6 cellular contexts compared by ENCODE assay signal in the genomic region with DNA sequence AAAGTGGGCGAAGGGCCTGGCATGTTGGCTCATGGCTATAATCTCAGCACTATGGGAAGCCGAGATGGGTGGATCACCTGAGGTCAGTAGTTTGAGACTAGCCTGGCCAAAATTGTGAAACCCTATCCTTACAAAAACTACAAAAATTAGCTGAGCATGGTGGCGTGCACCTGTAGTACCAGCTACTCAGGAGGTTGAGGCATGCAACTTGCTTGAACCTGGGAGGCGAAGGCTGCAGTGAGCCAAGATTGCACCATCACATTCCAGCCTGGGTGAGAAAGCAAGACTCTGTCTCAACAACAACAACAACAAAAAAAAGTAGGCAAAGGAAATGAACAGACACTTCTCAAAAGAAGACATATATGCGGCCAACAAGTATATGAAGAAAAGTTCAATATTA.
"Had no signal": no experiment of that assay in that cellular context is flagged by ENCODE, and none has a peak within 500 bp of the region (broad histone marks: within the 10 kb centered on the region; RNA-seq: fewer than 3 reads in every experiment).

No MANE protein-coding gene starts in this region.

- ATAC-seq: K562 had no signal

- H3K4me3 ChIP-seq: K562 had no signal

- DNase-seq: IMR-90, KG1 had no signal

- FAIRE-seq: HTR-8/SVneo, K562 had no signal

- H3K27ac ChIP-seq: HL-60 had no signal

- H3K27me3 Mint-ChIP-seq: IgD-negative memory B cell had no signal

- H3K27ac Mint-ChIP-seq: IgD-negative memory B cell had no signal
